7 cellular contexts compared by ENCODE assay signal in genomic region chr19:2239771-2240770, GRCh38. TPM values are rescaled to one million over a fixed set of nuclear protein-coding genes. Genes with fewer than 3 reads are reported as not detected.
A peak's percentile ranks its signal among the peaks of the same experiment; 100 is the strongest.
DNase-seq lines count a peak whose midpoint lies in the region; ATAC-seq, FAIRE-seq and TF ChIP-seq lines count a peak whose summit lies in the region.

No MANE protein-coding gene starts in this region.

- H3K27me3 ChIP-seq in H7 (ENCODE audit: control insufficient read depth, insufficient read depth, low read length) (no peaks in the 10 kb centered on the region), endothelial cell of umbilical vein (ENCODE audit: control insufficient read depth in 2 of 2, insufficient read depth in 2 of 2, low read length in 2 of 2) (no peaks in the 10 kb centered on the region), osteoblast (ENCODE audit: insufficient read depth, low read length) (no peaks in the 10 kb centered on the region)

- intact Hi-C loops in endothelial cell of umbilical vein (cut with micrococcal nuclease) = loop anchor here (1.0 to 5.0 kb wide), 3 partner anchors 302 to 797 kb away; no protein-coding TSS in a partner anchor

- H2AFZ ChIP-seq in endothelial cell of umbilical vein (ENCODE audit: low read depth, low read length) = no peak overlapping the region
- H2AFZ ChIP-seq in osteoblast (ENCODE audit: low read length) = no peak overlapping the region

- POLR2A ChIA-PET in endothelial cell of umbilical vein (lab: Charles Lee) = interaction anchor here (0.7 to 1.3 kb wide), 5 partner anchors 15 to 189 kb away, joined by 3 to 7 read pairs (median 3); partner anchors contain the start of gene AP3D1

- dilution Hi-C loops in endothelial cell of umbilical vein (cut with MboI; ENCODE audit: extremely low pct_ligation_motif_present, low sequenced_read_pairs) = no loop called here

- no peak for DNase-seq in H7
- DNase-seq in T follicular helper cell (ENCODE audit: low read depth) = peak; percentile 33
- DNase-seq in endothelial cell of umbilical vein (ENCODE audit: low read depth, low spot score) = peak; percentile 96
- DNase-seq in osteoblast (ENCODE audit: insufficient read length, low spot score, missing footprints) = no peak

- FAIRE-seq in endothelial cell of umbilical vein (lab: Jason Lieb, UNC) = peak; percentile 95

- H3K27ac ChIP-seq in endothelial cell of umbilical vein (ENCODE audit: insufficient read depth, low read depth, low read length) (peak overlapping the region; percentile 79), osteoblast (ENCODE audit: low read depth, low read length) (peak overlapping the region; percentile 65)

- peaks cover 42% of the 10 kb centered on the region for H3K4me1 ChIP-seq in endothelial cell of umbilical vein (ENCODE audit: control insufficient read depth, extremely low read depth, insufficient read depth, low read length)
- H3K4me1 ChIP-seq in osteoblast (ENCODE audit: insufficient read depth, low read length) = peaks cover 40% of the 10 kb centered on the region

- peak overlapping the region; percentile 81 for H3K9ac ChIP-seq in endothelial cell of umbilical vein (replicated peaks; ENCODE audit: extremely low read depth, insufficient read depth, low read length)

- ATAC-seq in GM21723 (IDR thresholded peaks at IDR 0.05; ENCODE audit: unreplicated experiment) (no peak), HG03442 (IDR thresholded peaks at IDR 0.05; ENCODE audit: unreplicated experiment) (no peak), GM19035 (IDR thresholded peaks at IDR 0.05; ENCODE audit: unreplicated experiment) (no peak)

- BruUV-seq in endothelial cell of umbilical vein (replicated peaks; lab: Mats Ljungman, UMichigan) = no TSS peak

- H3K79me2 ChIP-seq in endothelial cell of umbilical vein (ENCODE audit: control insufficient read depth, insufficient read depth, low read length) (peaks cover 77% of the 10 kb centered on the region), osteoblast (ENCODE audit: insufficient read depth, low read length) (peaks cover 94% of the 10 kb centered on the region)

- H3K9me1 ChIP-seq in endothelial cell of umbilical vein (replicated peaks; ENCODE audit: control insufficient read depth, extremely low read depth, insufficient read depth, low read length) = no peaks in the 10 kb centered on the region

- no peak for TF ChIP-seq POLR2A in endothelial cell of umbilical vein (IDR thresholded peaks at IDR 0.05; ENCODE audit: low read depth, low read length)

- H3K9me3 ChIP-seq in endothelial cell of umbilical vein (replicated peaks; ENCODE audit: control insufficient read depth, insufficient read depth, low read length) = no peaks in the 10 kb centered on the region
- H3K9me3 ChIP-seq in osteoblast (ENCODE audit: low read depth, low read length) = no peaks in the 10 kb centered on the region

- H4K20me1 ChIP-seq in endothelial cell of umbilical vein (replicated peaks; ENCODE audit: control insufficient read depth, extremely low read depth, insufficient read depth, low read length) (no peaks in the 10 kb centered on the region), osteoblast (ENCODE audit: insufficient read depth, low read length) (peaks cover 59% of the 10 kb centered on the region)

- TF ChIP-seq CTCF in endothelial cell of umbilical vein (IDR thresholded peaks at IDR 0.05; ENCODE audit: extremely low read depth in 1 of 2, insufficient read depth in 1 of 2, low read depth in 1 of 2, low read length in 2 of 2) (no peak), osteoblast (IDR thresholded peaks at IDR 0.05; ENCODE audit: extremely low read depth, low read depth, low read length) (no peak)

- H3K4me2 ChIP-seq in endothelial cell of umbilical vein (ENCODE audit: insufficient read depth, low read length) = peak overlapping the region; percentile 93
- peak overlapping the region; percentile 98 for H3K4me2 ChIP-seq in osteoblast (ENCODE audit: insufficient read depth, low read length)

- peaks cover 18% of the 10 kb centered on the region for H3K36me3 ChIP-seq in H7 (replicated peaks; ENCODE audit: control insufficient read depth, insufficient read depth, low read length)
- peaks cover 15 to 22% of the 10 kb centered on the region in 2 experiments for H3K36me3 ChIP-seq in endothelial cell of umbilical vein (ENCODE audit: control insufficient read depth in 2 of 2, extremely low read depth in 1 of 2, insufficient read depth in 2 of 2, low read length in 2 of 2)
- peaks cover 31% of the 10 kb centered on the region for H3K36me3 ChIP-seq in osteoblast (ENCODE audit: insufficient read depth, low read length)

- CTCF ChIA-PET in endothelial cell of umbilical vein (lab: Charles Lee) = interaction anchor here (0.6 to 4.8 kb wide), 18 partner anchors 9 to 397 kb away, joined by 3 to 40 read pairs (median 5); partner anchors contain the start of genes AMH and JSRP1

- H3K4me3 ChIP-seq in H7 (ENCODE audit: insufficient read depth, low read depth, low read length) (peak overlapping the region; percentile 4; the same call in 1 of the 2 replicates), endothelial cell of umbilical vein (replicated peaks in 1 of 3; ENCODE audit: insufficient read depth in 1 of 3, low read depth in 1 of 3, low read length in 3 of 3) (peak overlapping the region; percentile 36 to 57 (median 56)), osteoblast (ENCODE audit: insufficient read depth, low read length) (peak overlapping the region; percentile 75)

TF ChIP-seq in endothelial cell of umbilical vein, 7 proteins besides CTCF, POLR2A, EP300 and RAD21:
- TF ChIP-seq MYC (IDR thresholded peaks at IDR 0.05; ENCODE audit: low read depth, low read length) = no peak
- TF ChIP-seq JUN (IDR thresholded peaks at IDR 0.05; ENCODE audit: borderline replicate concordance, insufficient read depth, insufficient read length, low read depth) = no peak

RNA-seq across cellular contexts. Expression of gene SF3A2, which starts 3.4 kb away (rescaled TPM):
- 107 and 115 TPM in 2 replicates for total RNA-seq in H7 (2014; rRNA removed; shearing (Covaris generic))
- total RNA-seq in endothelial cell of umbilical vein (140 and 164 TPM in 2 replicates), osteoblast (27.1 and 27.9 TPM in 2 replicates)
- 19.1 and 21.5 TPM in 2 replicates for polyA plus RNA-seq in endothelial cell of umbilical vein
- 37.2 and 46.9 TPM in 2 replicates for polyA plus RNA-seq in endothelial cell of umbilical vein (2011; cell fraction: cytosol; rRNA removed)
- polyA plus RNA-seq in endothelial cell of umbilical vein (2011; cell fraction: nucleus; rRNA removed) = 97.6 and 105 TPM in 2 replicates
- polyA plus RNA-seq in endothelial cell of umbilical vein (2012) = 94.8 and 130 TPM in 2 replicates
- polyA minus RNA-seq in endothelial cell of umbilical vein = 27.4 and 29.2 TPM in 2 replicates
- 44.2 TPM for polyA minus RNA-seq in endothelial cell of umbilical vein (2011; cell fraction: cytosol; rRNA and poly(A)+ RNA removed)
- 50.4 and 106 TPM in 2 replicates for polyA minus RNA-seq in endothelial cell of umbilical vein (2011; cell fraction: nucleus; rRNA and poly(A)+ RNA removed)

RNA-seq across cellular contexts. Expression of gene PLEKHJ1, which starts 3.9 kb away (rescaled TPM):
- total RNA-seq in H7 (2014; rRNA removed; shearing (Covaris generic)) = 269 and 295 TPM in 2 replicates
- total RNA-seq in endothelial cell of umbilical vein = 73.4 and 82.4 TPM in 2 replicates
- 115 and 125 TPM in 2 replicates for polyA plus RNA-seq in endothelial cell of umbilical vein
- 63.1 and 87.2 TPM in 2 replicates for polyA plus RNA-seq in endothelial cell of umbilical vein (2011; cell fraction: cytosol; rRNA removed)
- polyA plus RNA-seq in endothelial cell of umbilical vein (2011; cell fraction: nucleus; rRNA removed) = 104 and 112 TPM in 2 replicates
- polyA plus RNA-seq in endothelial cell of umbilical vein (2012) = 53.4 and 75.6 TPM in 2 replicates
- 30.6 and 42.7 TPM in 2 replicates for polyA minus RNA-seq in endothelial cell of umbilical vein
- 21.8 TPM for polyA minus RNA-seq in endothelial cell of umbilical vein (2011; cell fraction: cytosol; rRNA and poly(A)+ RNA removed)
- 15.4 and 15.6 TPM in 2 replicates for polyA minus RNA-seq in endothelial cell of umbilical vein (2011; cell fraction: nucleus; rRNA and poly(A)+ RNA removed)
- total RNA-seq in osteoblast = 32.1 and 43.4 TPM in 2 replicates

RNA-seq across cellular contexts. Expression of gene AMH, which starts 9.1 kb away (rescaled TPM):
- 10.5 and 12.8 TPM in 2 replicates for total RNA-seq in H7 (2014; rRNA removed; shearing (Covaris generic))
- 7.5 and 9.6 TPM in 2 replicates for total RNA-seq in endothelial cell of umbilical vein
- polyA plus RNA-seq in endothelial cell of umbilical vein = 3.3 and 4.3 TPM in 2 replicates
- polyA plus RNA-seq in endothelial cell of umbilical vein (2011; cell fraction: cytosol; rRNA removed) = 0.37 and 0.86 TPM in 2 replicates
- 22.0 and 22.7 TPM in 2 replicates for polyA plus RNA-seq in endothelial cell of umbilical vein (2011; cell fraction: nucleus; rRNA removed)
- polyA plus RNA-seq in endothelial cell of umbilical vein (2012) = 1.9 and 2.9 TPM in 2 replicates
- polyA minus RNA-seq in endothelial cell of umbilical vein = 0.80 and 0.98 TPM in 2 replicates
- polyA minus RNA-seq in endothelial cell of umbilical vein (2011; cell fraction: cytosol; rRNA and poly(A)+ RNA removed) = 3.6 TPM
- 4.2 and 6.6 TPM in 2 replicates for polyA minus RNA-seq in endothelial cell of umbilical vein (2011; cell fraction: nucleus; rRNA and poly(A)+ RNA removed)
- total RNA-seq in osteoblast = under 0.01 and 0.29 TPM in 2 replicates

RNA-seq across cellular contexts. Expression of gene JSRP1, which starts 16.1 kb away (rescaled TPM):
- total RNA-seq in H7 (2014; rRNA removed; shearing (Covaris generic)) = not detected in 2 replicates
- total RNA-seq in endothelial cell of umbilical vein (not detected in 2 replicates), osteoblast (0.72 TPM in 1 of 2 replicates, not detected in the other)
- polyA plus RNA-seq in endothelial cell of umbilical vein = not detected in 2 replicates
- not detected in 2 replicates for polyA plus RNA-seq in endothelial cell of umbilical vein (2011; cell fraction: cytosol; rRNA removed)
- polyA plus RNA-seq in endothelial cell of umbilical vein (2011; cell fraction: nucleus; rRNA removed) = not detected in 2 replicates
- polyA plus RNA-seq in endothelial cell of umbilical vein (2012) = 0.21 TPM in 1 of 2 replicates, not detected in the other
- polyA minus RNA-seq in endothelial cell of umbilical vein = not detected in 2 replicates
- not detected for polyA minus RNA-seq in endothelial cell of umbilical vein (2011; cell fraction: cytosol; rRNA and poly(A)+ RNA removed)
- polyA minus RNA-seq in endothelial cell of umbilical vein (2011; cell fraction: nucleus; rRNA and poly(A)+ RNA removed) = not detected in 2 replicates

RNA-seq across cellular contexts. Expression of gene PEAK3, which starts 41.9 kb away (rescaled TPM):
- not detected in 2 replicates for total RNA-seq in H7 (2014; rRNA removed; shearing (Covaris generic))
- total RNA-seq in endothelial cell of umbilical vein = not detected in 2 replicates
- polyA plus RNA-seq in endothelial cell of umbilical vein = 0.03 TPM in 1 of 2 replicates, not detected in the other
- not detected in 2 replicates for polyA plus RNA-seq in endothelial cell of umbilical vein (2011; cell fraction: cytosol; rRNA removed)
- not detected in 2 replicates for polyA plus RNA-seq in endothelial cell of umbilical vein (2011; cell fraction: nucleus; rRNA removed)
- not detected in 2 replicates for polyA plus RNA-seq in endothelial cell of umbilical vein (2012)
- polyA minus RNA-seq in endothelial cell of umbilical vein = not detected in 2 replicates
- polyA minus RNA-seq in endothelial cell of umbilical vein (2011; cell fraction: cytosol; rRNA and poly(A)+ RNA removed) = not detected
- polyA minus RNA-seq in endothelial cell of umbilical vein (2011; cell fraction: nucleus; rRNA and poly(A)+ RNA removed) = not detected in 2 replicates
- total RNA-seq in osteoblast = under 0.01 TPM in 1 of 2 replicates, not detected in the other

Comparison
In these comparisons a context has a peak if more than half of its experiments do, and no peak if none do; other contexts are left out.
1. DNase-seq: peak in T follicular helper cell (single experiment) and endothelial cell of umbilical vein (single experiment); none in H7 (single experiment) and osteoblast (single experiment).
2. H3K4me3 ChIP-seq: peak in every context shown above with its lines; median percentile 75 in osteoblast; 56 in endothelial cell of umbilical vein; 4 in H7.